Comparison of ENCODE assay signal across 8 cellular contexts in the genomic region with DNA sequence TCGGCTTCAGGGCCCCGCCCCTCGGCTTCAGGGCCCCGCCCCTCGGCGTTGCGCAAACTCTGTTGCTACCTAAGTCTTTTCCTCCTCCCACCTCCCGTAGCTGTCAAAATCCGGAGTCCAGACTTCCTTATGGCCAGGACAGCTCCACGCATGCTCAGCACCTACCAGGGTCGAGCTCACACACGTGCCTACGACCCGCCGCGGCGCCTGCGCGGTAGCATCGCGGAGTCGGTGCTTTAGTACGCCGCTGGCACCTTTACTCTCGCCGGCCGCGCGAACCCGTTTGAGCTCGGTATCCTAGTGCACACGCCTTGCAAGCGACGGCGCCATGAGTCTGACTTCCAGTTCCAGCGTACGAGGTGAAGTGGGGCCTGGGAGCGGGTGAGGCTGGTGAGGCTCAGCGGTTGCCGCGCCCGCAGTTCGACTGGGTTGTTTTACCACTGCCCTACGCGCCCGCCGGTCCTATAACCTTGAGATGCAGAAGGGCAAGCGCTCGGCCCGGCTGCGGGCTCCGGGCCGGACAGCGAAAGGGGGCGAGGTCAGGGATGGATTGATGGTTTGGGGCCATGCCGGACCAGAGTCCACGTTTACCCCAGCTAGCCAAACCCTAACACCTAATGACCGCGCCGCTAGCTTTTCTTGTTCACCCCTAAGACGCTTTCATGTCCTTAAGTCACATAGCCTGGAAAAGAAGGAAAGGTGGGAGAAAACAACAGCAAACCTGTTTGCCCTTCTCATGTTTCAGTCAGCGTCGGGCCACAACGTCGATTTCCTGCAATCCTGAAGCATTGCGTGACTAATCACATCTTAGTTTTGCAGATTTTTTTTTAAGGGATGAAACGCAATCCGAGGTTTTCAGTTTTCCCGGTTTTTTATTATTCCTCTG. TPM values are rescaled to one million over a fixed set of nuclear protein-coding genes. Genes with fewer than 3 reads are reported as not detected.
DNase-seq lines count a peak whose midpoint lies in the region; ATAC-seq lines count a peak whose summit lies in the region.

A gene (plus strand): TSS at position 217 of the 886 bp plus-strand sequence. CDS start 112 bp downstream, at position 329.

- no peaks in the 10 kb centered on the region for H3K9me3 Mint-ChIP-seq in effector memory CD8-positive, alpha-beta T cell
- H3K9me3 Mint-ChIP-seq in memory B cell = no peaks in the 10 kb centered on the region

- peaks cover 18 to 26% of the 10 kb centered on the region in 2 donors for H3K4me1 Mint-ChIP-seq in effector memory CD8-positive, alpha-beta T cell (ENCODE audit: low read depth in 2 of 2)
- peaks cover 16% of the 10 kb centered on the region for H3K4me1 Mint-ChIP-seq in memory B cell

- peak within 1 kb of the TSS; percentile 96 to 99 for H3K27ac Mint-ChIP-seq in effector memory CD8-positive, alpha-beta T cell
- peak within 1 kb of the TSS; percentile 100 for H3K27ac Mint-ChIP-seq in memory B cell

- ATAC-seq in GM21360 (IDR thresholded peaks at IDR 0.05; ENCODE audit: unreplicated experiment) (peak; percentile 57), memory B cell (ENCODE audit: low read depth) (peak; percentile 59)
- peak; percentile 57 for ATAC-seq in effector memory CD8-positive, alpha-beta T cell (replicated peaks)

- peaks cover 31% of the 10 kb centered on the region for H3K36me3 Mint-ChIP-seq in effector memory CD8-positive, alpha-beta T cell (ENCODE audit: insufficient read depth)
- no peaks in the 10 kb centered on the region for H3K36me3 Mint-ChIP-seq in memory B cell

- DNase-seq in COLO668 (lab: John Stamatoyannopoulos, UW; ENCODE audit: unreplicated experiment) (peak; percentile 96), HT1080 (ENCODE audit: low read depth) (peak; percentile 99), NOMO-1 treated with DMSO at 0.1 percent for 48 hours (lab: John Stamatoyannopoulos, UW; ENCODE audit: unreplicated experiment) (peak; percentile 97), memory B cell (ENCODE audit: low spot score in 2 of 2) (peak; percentile 92 to 95)
- peak; percentile 84 to 93 for DNase-seq in activated CD8-positive, alpha-beta memory T cell treated with anti-CD3 and anti-CD28 coated beads for 4 hours (ENCODE audit: low read depth in 2 of 2)
- DNase-seq in effector memory CD8-positive, alpha-beta T cell = peak; percentile 88 to 90 (median 90)
- DNase-seq in stimulated activated CD8-positive, alpha-beta memory T cell treated with anti-CD3 and anti-CD28 coated beads, Interleukin-12 subunit alpha, Interleukin-12 subunit beta, amount 100 ng/mL, for 24 hours (ENCODE audit: extremely low read depth) = peak; percentile 86

- no peaks in the 10 kb centered on the region for H3K27me3 Mint-ChIP-seq in effector memory CD8-positive, alpha-beta T cell
- no peaks in the 10 kb centered on the region for H3K27me3 Mint-ChIP-seq in memory B cell

- peak within 1 kb of the TSS; percentile 95 to 97 for H3K4me3 Mint-ChIP-seq in effector memory CD8-positive, alpha-beta T cell
- H3K4me3 Mint-ChIP-seq in memory B cell = peak within 1 kb of the TSS; percentile 98

RNA-seq across cellular contexts. Expression of the gene that starts here (rescaled TPM):
- 35.0 and 63.0 TPM in 2 replicates for total RNA-seq in HT1080 (2014; rRNA removed; shearing (Covaris generic))
- 45.9 and 60.0 TPM in 2 replicates for polyA plus RNA-seq in HT1080 (2015; cell fraction: cytosol; rRNA removed)
- polyA plus RNA-seq in HT1080 (2015; cell fraction: nucleus; rRNA removed) = 27.3 and 30.4 TPM in 2 replicates

Comparison
In these comparisons a context has a peak if more than half of its experiments do, and no peak if none do; other contexts are left out.
1. Peak in every context shown above with its lines: DNase-seq and ATAC-seq.